28 cellular contexts compared by ENCODE assay signal in the genomic region with DNA sequence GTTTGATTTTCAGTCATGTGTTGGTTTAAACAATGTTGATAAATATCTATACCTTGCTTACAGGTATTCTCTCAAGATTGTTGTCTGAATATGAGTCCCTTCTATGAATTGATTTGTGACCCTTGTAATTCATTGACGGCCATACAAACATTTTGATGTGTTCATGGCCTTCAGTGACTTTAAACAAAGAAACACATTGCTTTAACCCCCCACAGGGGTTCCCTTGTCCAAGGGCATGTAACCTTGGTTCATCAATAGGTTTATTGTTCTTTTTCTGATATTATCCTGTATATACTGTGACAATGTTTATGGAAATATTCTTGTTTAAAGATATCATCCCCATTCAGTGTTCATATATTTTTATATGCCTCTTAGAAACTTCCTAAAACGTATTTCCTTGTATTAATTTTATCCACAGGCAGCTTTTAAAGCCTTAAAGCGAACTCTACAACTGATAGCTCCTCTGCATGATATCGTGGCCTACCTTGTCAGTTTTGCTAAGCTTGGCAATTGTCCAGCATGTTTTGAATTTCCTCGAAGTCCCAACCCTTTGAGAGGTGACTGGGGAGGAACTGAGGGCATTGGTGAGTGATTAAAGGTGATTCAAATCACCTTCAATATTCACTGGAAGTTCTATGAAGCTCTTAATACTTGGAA.
A peak's percentile ranks its signal among the peaks of the same experiment; 100 is the strongest.
DNase-seq lines count a peak whose midpoint lies in the region; ATAC-seq, FAIRE-seq and TF ChIP-seq lines count a peak whose summit lies in the region.
"Had no signal": no experiment of that assay in that cellular context is flagged by ENCODE, and none has a peak within 500 bp of the region (broad histone marks: within the 10 kb centered on the region; RNA-seq: fewer than 3 reads in every experiment).

No MANE protein-coding gene starts in this region.

- no peak for TF ChIP-seq RAD21 in HepG2 (CRISPR knock-in tag; IDR thresholded peaks at IDR 0.05)

- H4K20me1 ChIP-seq in HepG2 (ENCODE audit: insufficient read depth, low read length) = no peaks in the 10 kb centered on the region

- peak overlapping the region; percentile 52 for H3K4me2 ChIP-seq in HepG2 (ENCODE audit: low read depth, low read length)

- H3K27me3 ChIP-seq in HepG2 (ENCODE audit: control insufficient read depth in 1 of 2, insufficient read depth in 2 of 2, low read length in 2 of 2) (no peaks in the 10 kb centered on the region), right lobe of liver (no peaks in the 10 kb centered on the region)
- H3K27me3 ChIP-seq: adrenal gland, dorsolateral prefrontal cortex, SJCRH30 had no signal

- H3K36me3 ChIP-seq in HepG2 (replicated peaks in 1 of 2; ENCODE audit: control insufficient read depth in 1 of 2, insufficient read depth in 2 of 2, low read length in 2 of 2) = no peaks in the 10 kb centered on the region
- H3K36me3 ChIP-seq in right lobe of liver = no peaks in the 10 kb centered on the region
- H3K36me3 ChIP-seq: adrenal gland, left ventricle myocardium inferior, SJCRH30 had no signal

- ATAC-seq in HepG2 = peak; percentile 80
- ATAC-seq in right lobe of liver = no peak
- peak; percentile 35 for ATAC-seq in left colon
- ATAC-seq in HG03159 (IDR thresholded peaks at IDR 0.05; ENCODE audit: unreplicated experiment) = no peak
- ATAC-seq in GM18867 (IDR thresholded peaks at IDR 0.05; ENCODE audit: unreplicated experiment) = no peak
- no peak for ATAC-seq in GM19328 (IDR thresholded peaks at IDR 0.05; ENCODE audit: unreplicated experiment)
- no peak for ATAC-seq in natural killer cell treated with Interleukin-12 subunit alpha and Interleukin-12 subunit beta and Interleukin-15 and Interleukin-18, amount 100 ng/mL, for 72 hours

- no peaks in the 10 kb centered on the region for H3K9me3 Mint-ChIP-seq in natural killer cell treated with Interleukin-12 subunit alpha and Interleukin-12 subunit beta and Interleukin-15 and Interleukin-18, amount 100 ng/mL, for 72 hours
- H3K9me3 Mint-ChIP-seq: activated B cell treated with CpG ODN at 0.5 μM for 24 hours; activated naive CD4-positive, alpha-beta T cell treated with anti-CD3 and anti-CD28 coated beads for 36 hours; naive B cell had no signal

- no TSS peak for BruUV-seq in HepG2 (replicated peaks; lab: Mats Ljungman, UMichigan)

- in situ Hi-C loops in HepG2 (cut with HindIII; ENCODE audit: extremely low pct_ligation_motif_present, low pct_unique_long_range_greater_than_20kb) = no loop called here

- H3K4me3 Mint-ChIP-seq in natural killer cell treated with Interleukin-12 subunit alpha and Interleukin-12 subunit beta and Interleukin-15 and Interleukin-18, amount 100 ng/mL, for 72 hours = no peak overlapping the region
- H3K4me3 Mint-ChIP-seq: activated B cell treated with CpG ODN at 0.5 μM for 24 hours; activated naive CD4-positive, alpha-beta T cell treated with anti-CD3 and anti-CD28 coated beads for 36 hours; brain; naive B cell had no signal

- peak overlapping the region; percentile 12 for H3K9ac ChIP-seq in HepG2 (ENCODE audit: insufficient read depth, low read depth, low read length)

- H3K36me3 Mint-ChIP-seq in natural killer cell treated with Interleukin-12 subunit alpha and Interleukin-12 subunit beta and Interleukin-15 and Interleukin-18, amount 100 ng/mL, for 72 hours = no peaks in the 10 kb centered on the region
- H3K36me3 Mint-ChIP-seq: brain, naive B cell had no signal

- CTCF ChIA-PET in HepG2 (lab: Yijun Ruan, JAX; ENCODE audit: low intra/inter-chr PET ratio, low total read pairs) = no interaction called here

- peak overlapping the region in 1 of 3 experiments; percentile 7; a peak in 1 of 6 replicates for H3K4me3 ChIP-seq in HepG2 (replicated peaks in 1 of 3; ENCODE audit: insufficient read depth in 1 of 3, low read depth in 2 of 3, low read length in 3 of 3)
- H3K4me3 ChIP-seq in right lobe of liver = no peak overlapping the region
- H3K4me3 ChIP-seq: adrenal gland, dorsolateral prefrontal cortex, left ventricle myocardium inferior, SJCRH30, skin epidermis had no signal

- peak; percentile 84 for DNase-seq in HepG2 (ENCODE audit: low spot score)
- DNase-seq in right lobe of liver = no peak
- DNase-seq in NCI-H345 treated with DMSO at 0.1 percent for 48 hours (lab: John Stamatoyannopoulos, UW; ENCODE audit: unreplicated experiment) = peak; percentile 6
- no peak for DNase-seq in left colon
- DNase-seq in natural killer cell treated with Interleukin-12 subunit alpha and Interleukin-12 subunit beta and Interleukin-15 and Interleukin-18, amount 100 ng/mL, for 72 hours (ENCODE audit: low spot score) = no peak
- DNase-seq: activated B cell treated with CpG ODN at 0.5 μM for 24 hours; activated CD4-positive, alpha-beta T cell treated with anti-CD3 and anti-CD28 coated beads, Interleukin-2, amount 50 U/mL, for 4 hours; activated naive CD4-positive, alpha-beta T cell treated with anti-CD3 and anti-CD28 coated beads for 36 hours; adrenal gland; C1 segment of cervical spinal cord; Caco-2; cerebellar nuclear complex; dorsolateral prefrontal cortex; left ventricle myocardium inferior; mesendoderm; naive B cell; NCI-H2081 treated with DMSO at 0.1 percent for 48 hours; NCI-H524; nucleus accumbens; SJCRH30; stimulated activated CD4-positive, alpha-beta T cell treated with anti-CD3 and anti-CD28 coated beads, Interleukin-1b, Interleukin-23, amount 100 ng/mL, for 48 hours; trophoblast cell had no signal

- H3K4me1 Mint-ChIP-seq in natural killer cell treated with Interleukin-12 subunit alpha and Interleukin-12 subunit beta and Interleukin-15 and Interleukin-18, amount 100 ng/mL, for 72 hours (ENCODE audit: low read depth in 2 of 2) = peaks cover 0 to 3% of the 10 kb centered on the region in 2 donors

- no peak overlapping the region for H2AFZ ChIP-seq in HepG2 (ENCODE audit: low read length)

- FAIRE-seq in HepG2 (lab: Jason Lieb, UNC) = peak; percentile 74

- POLR2A ChIA-PET in HepG2 (lab: Yijun Ruan, JAX) = interaction anchor here (1.3 to 2.3 kb wide), 3 partner anchors 44 to 89 kb away, joined by 3 to 9 read pairs (median 7); a partner anchor contains a TSS

- intact Hi-C loops in HepG2 (cut with micrococcal nuclease; ENCODE audit: unreplicated experiment) (loop anchor here (5.0 kb wide), 1 partner anchor 67 kb away; no protein-coding TSS in a partner anchor), right lobe of liver (cut with DNase I) (no loop called here), left colon (cut with DNase I, micrococcal nuclease) (no loop called here)

- H3K27ac ChIP-seq in HepG2 (ENCODE audit: extremely low read length, insufficient read depth, low read length) = peak overlapping the region; percentile 63
- H3K27ac ChIP-seq in right lobe of liver = no peak overlapping the region
- H3K27ac ChIP-seq: adrenal gland, dorsolateral prefrontal cortex, HL-60, SJCRH30, skin epidermis had no signal

- H3K4me1 ChIP-seq in HepG2 (ENCODE audit: insufficient read depth, low read length) (peaks cover 50% of the 10 kb centered on the region), right lobe of liver (peaks cover 0 to 3% (median 0%) of the 10 kb centered on the region in 4 donors)
- H3K4me1 ChIP-seq: adrenal gland, Caco-2 had no signal

- H3K9me3 ChIP-seq in HepG2 (ENCODE audit: low read length) (no peaks in the 10 kb centered on the region), right lobe of liver (no peaks in the 10 kb centered on the region)
- H3K9me3 ChIP-seq: adrenal gland, Caco-2, left ventricle myocardium inferior, SJCRH30 had no signal

- H3K27ac Mint-ChIP-seq in natural killer cell treated with Interleukin-12 subunit alpha and Interleukin-12 subunit beta and Interleukin-15 and Interleukin-18, amount 100 ng/mL, for 72 hours = no peak overlapping the region
- H3K27ac Mint-ChIP-seq: activated B cell treated with CpG ODN at 0.5 μM for 24 hours; activated naive CD4-positive, alpha-beta T cell treated with anti-CD3 and anti-CD28 coated beads for 36 hours; naive B cell had no signal

- no peaks in the 10 kb centered on the region for H3K79me2 ChIP-seq in HepG2 (ENCODE audit: insufficient read depth, low read length)

- H3K27me3 Mint-ChIP-seq in natural killer cell treated with Interleukin-12 subunit alpha and Interleukin-12 subunit beta and Interleukin-15 and Interleukin-18, amount 100 ng/mL, for 72 hours = peaks cover 18 to 22% of the 10 kb centered on the region in 2 donors

- TF ChIP-seq CTCF in HepG2 (CRISPR knock-in tag; IDR thresholded peaks at IDR 0.05) (no peak), right lobe of liver (IDR thresholded peaks at IDR 0.05) (no peak)

- WGBS in HepG2 (ENCODE audit: low lambda C conversion rate) = 31% methylated on average over 5 of the region's 5 CpGs
- WGBS in right lobe of liver (ENCODE audit: insufficient coverage, low coverage, low lambda C conversion rate, missing lambda C conversion rate) = 58% methylated on average over 5 of the region's 5 CpGs

- TF ChIP-seq EP300 in HepG2 (IDR thresholded peaks at IDR 0.05; ENCODE audit: low read depth in 2 of 2, low read length in 2 of 2) = peak in 1 of 2 experiments; percentile 54; a peak in 2 of 4 replicates
- TF ChIP-seq EP300 in HepG2 (CRISPR knock-in tag; IDR thresholded peaks at IDR 0.05; ENCODE audit: borderline replicate concordance) = no peak

- no peak for TF ChIP-seq POLR2A in HepG2 (IDR thresholded peaks at IDR 0.05; ENCODE audit: insufficient read depth in 1 of 2, low read depth in 2 of 2, low read length in 2 of 2)
- no peak for TF ChIP-seq POLR2A in right lobe of liver (IDR thresholded peaks at IDR 0.05)

TF ChIP-seq in HepG2, 621 proteins besides CTCF, POLR2A, EP300 and RAD21 (continues in another document):
- no peak for TF ChIP-seq FOXP1 (IDR thresholded peaks at IDR 0.05)
- peak; percentile 63; the same call in 1 of the 2 replicates for TF ChIP-seq FOXP1 (CRISPR knock-in tag; IDR thresholded peaks at IDR 0.05)

Comparison
In these comparisons a context has a peak if more than half of its experiments do, and no peak if none do; other contexts are left out.
1. ATAC-seq: peak in HepG2 (single experiment) and left colon (single experiment); none in right lobe of liver (0 of 4), HG03159 (single experiment), GM18867 (single experiment), GM19328 (single experiment) and natural killer cell treated with Interleukin-12 subunit alpha and Interleukin-12 subunit beta and Interleukin-15 and Interleukin-18, amount 100 ng/mL, for 72 hours (0 of 2).
2. DNase-seq: peak in HepG2 (single experiment) and NCI-H345 treated with DMSO at 0.1 percent for 48 hours (single experiment); none in right lobe of liver (0 of 3), left colon (0 of 2) and natural killer cell treated with Interleukin-12 subunit alpha and Interleukin-12 subunit beta and Interleukin-15 and Interleukin-18, amount 100 ng/mL, for 72 hours (single experiment).